Comparison of ENCODE assay signal across 8 cellular contexts in genomic region chr16:10744370-10745030, GRCh38. TPM values are rescaled to one million over a fixed set of nuclear protein-coding genes. Genes with fewer than 3 reads are reported as not detected.
DNase-seq lines count a peak whose midpoint lies in the region; TF ChIP-seq lines count a peak whose summit lies in the region.

No MANE protein-coding gene starts in this region.

- H4K91ac ChIP-seq in trophoblast cell (ENCODE audit: low read depth, low read length), result peak overlapping the region; percentile 25

- H3K4me2 ChIP-seq in SU-DHL-6 (ENCODE audit: low read depth, low read length, poor library complexity, severe bottlenecking) (peak overlapping the region; percentile 89), trophoblast cell (ENCODE audit: low read length) (peak overlapping the region; percentile 60)

- H4K8ac ChIP-seq in trophoblast cell (ENCODE audit: low read depth, low read length), result peak overlapping the region; percentile 86

- peaks cover 12% of the 10 kb centered on the region for H3F3A ChIP-seq in SU-DHL-6 (ENCODE audit: insufficient read depth)

- no CpG with 5 or more reads among the region's 17 CpGs for WGBS in trophoblast cell (ENCODE audit: extremely low coverage, insufficient coverage, insufficient read length)

- H3K9me2 ChIP-seq in SU-DHL-6 (replicated peaks; ENCODE audit: insufficient read depth, low read length), result no peaks in the 10 kb centered on the region

- peak overlapping the region; percentile 28 for H4K12ac ChIP-seq in trophoblast cell (ENCODE audit: low read depth, low read length)

- peak overlapping the region; percentile 89 for H2AFZ ChIP-seq in SU-DHL-6 (ENCODE audit: low read depth, low read length, severe bottlenecking)
- peak overlapping the region; percentile 61 for H2AFZ ChIP-seq in trophoblast cell (ENCODE audit: insufficient read depth, low read length, poor library complexity)

- TF ChIP-seq CTCF in SU-DHL-6 (IDR thresholded peaks at IDR 0.05; ENCODE audit: insufficient read depth, low read length, poor library complexity, severe bottlenecking), result no peak

- H2BK5ac ChIP-seq in trophoblast cell (ENCODE audit: low read depth, low read length, poor library complexity), result no peak overlapping the region

- H4K20me1 ChIP-seq in SU-DHL-6 (ENCODE audit: low read depth, low read length), result no peaks in the 10 kb centered on the region

- H3K4me1 ChIP-seq in trophoblast cell (ENCODE audit: control insufficient read depth in 1 of 2, insufficient read depth in 2 of 2, low read length in 2 of 2), result peaks cover 2 to 6% of the 10 kb centered on the region in 2 experiments

- DNase-seq in NCI-H2107 treated with DMSO at 0.1 percent for 48 hours (lab: John Stamatoyannopoulos, UW; ENCODE audit: unreplicated experiment) (peak; percentile 45), NCI-H2107 (lab: John Stamatoyannopoulos, UW) (no peak), fibroblast of the conjunctiva (ENCODE audit: low read depth) (peak; percentile 6), trophoblast cell (no peak), NCI-H69 (lab: John Stamatoyannopoulos, UW) (no peak), iPS-NIHi11 (ENCODE audit: low spot score) (no peak), kidney glomerular epithelial cell (lab: John Stamatoyannopoulos, UW) (no peak)

- peak overlapping the region; percentile 55 for H3K14ac ChIP-seq in trophoblast cell (ENCODE audit: low read length)

- H3K4me3 ChIP-seq in SU-DHL-6 (ENCODE audit: insufficient read depth, low read length, poor library complexity, severe bottlenecking) (peak overlapping the region; percentile 71), trophoblast cell (ENCODE audit: low read depth, low read length) (peak overlapping the region; percentile 0)

- H3K79me1 ChIP-seq in trophoblast cell (ENCODE audit: low read length), result peaks cover 6% of the 10 kb centered on the region

- H3K27ac ChIP-seq in SU-DHL-6 (ENCODE audit: low read depth, low read length) (peak overlapping the region; percentile 27; the same call in 1 of the 2 replicates), trophoblast cell (ENCODE audit: low read depth, low read length) (no peak overlapping the region)

- no peaks in the 10 kb centered on the region for H3K27me3 ChIP-seq in SU-DHL-6 (ENCODE audit: low read length)
- no peaks in the 10 kb centered on the region for H3K27me3 ChIP-seq in trophoblast cell (ENCODE audit: insufficient read depth, low read length)

- H2AK5ac ChIP-seq in trophoblast cell (ENCODE audit: low read length), result no peak overlapping the region

- peak overlapping the region; percentile 78 for H3K9ac ChIP-seq in SU-DHL-6 (ENCODE audit: low read length)
- H3K9ac ChIP-seq in trophoblast cell (ENCODE audit: low read length), result no peak overlapping the region

- H3K36me3 ChIP-seq in SU-DHL-6 (ENCODE audit: low read length), result no peaks in the 10 kb centered on the region; the same call in 1 of the 2 replicates
- no peaks in the 10 kb centered on the region for H3K36me3 ChIP-seq in trophoblast cell (ENCODE audit: control insufficient read depth in 1 of 2, insufficient read depth in 2 of 2, low read length in 2 of 2)

- peak overlapping the region; percentile 10 for H2BK120ac ChIP-seq in trophoblast cell (ENCODE audit: insufficient read depth, low read length, poor library complexity)

- H3K23ac ChIP-seq in trophoblast cell (ENCODE audit: low read length), result no peak overlapping the region

- H3K79me2 ChIP-seq in SU-DHL-6 (ENCODE audit: insufficient read depth, low read length), result peaks cover 14% of the 10 kb centered on the region; the same call in 1 of the 2 replicates
- H3K79me2 ChIP-seq in trophoblast cell (ENCODE audit: control insufficient read depth, insufficient read depth, low read length, poor library complexity), result peaks cover 4% of the 10 kb centered on the region

- H2BK12ac ChIP-seq in trophoblast cell (ENCODE audit: low read length), result peak overlapping the region; percentile 5

- peak overlapping the region; percentile 70 for H3K4ac ChIP-seq in trophoblast cell (ENCODE audit: low read depth, low read length)

- H3K18ac ChIP-seq in trophoblast cell (ENCODE audit: low read length), result peak overlapping the region; percentile 78

- no peaks in the 10 kb centered on the region for H3K9me3 ChIP-seq in SU-DHL-6 (ENCODE audit: insufficient read depth, low read length)
- peaks cover 1% of the 10 kb centered on the region for H3K9me3 ChIP-seq in trophoblast cell (ENCODE audit: insufficient read depth, low read depth, low read length)

RNA-seq across cellular contexts. Expression of gene NUBP1, which starts 0.9 kb away (rescaled TPM):
- polyA plus RNA-seq in trophoblast cell (2013), result 16.1 and 16.4 TPM in 2 replicates

RNA-seq across cellular contexts. Expression of gene TEKT5, which starts 49.8 kb away (rescaled TPM):
- polyA plus RNA-seq in trophoblast cell (2013), result 0.10 and 0.21 TPM in 2 replicates

Comparison
In these comparisons a context has a peak if more than half of its experiments do, and no peak if none do; other contexts are left out.
1. DNase-seq: peak in NCI-H2107 treated with DMSO at 0.1 percent for 48 hours (single experiment) and fibroblast of the conjunctiva (single experiment); none in NCI-H2107 (single experiment), trophoblast cell (0 of 2), NCI-H69 (single experiment), iPS-NIHi11 (single experiment) and kidney glomerular epithelial cell (single experiment).